16 cellular contexts compared by ENCODE assay signal in genomic region chr20:23141450-23142161, GRCh38. TPM values are rescaled to one million over a fixed set of nuclear protein-coding genes. Genes with fewer than 3 reads are reported as not detected.
A peak's percentile ranks its signal among the peaks of the same experiment; 100 is the strongest.
DNase-seq lines count a peak whose midpoint lies in the region; ATAC-seq and TF ChIP-seq lines count a peak whose summit lies in the region.
"Had no signal": no experiment of that assay in that cellular context is flagged by ENCODE, and none has a peak within 500 bp of the region (broad histone marks: within the 10 kb centered on the region; RNA-seq: fewer than 3 reads in every experiment).

No MANE protein-coding gene starts in this region.

- no peaks in the 10 kb centered on the region for H3K79me1 ChIP-seq in mesenchymal stem cell (replicated peaks; ENCODE audit: low read length, poor library complexity, severe bottlenecking)

- H4K8ac ChIP-seq in mesenchymal stem cell (ENCODE audit: low read length), result no peak overlapping the region

- no peaks in the 10 kb centered on the region for H3K36me3 Mint-ChIP-seq in activated T-helper 17 cell treated with anti-CD3 and anti-CD28 coated beads, Interleukin-2, amount 50 U/mL, for 72 hours (ENCODE audit: low read depth)
- H3K36me3 Mint-ChIP-seq in T-cell, result no peaks in the 10 kb centered on the region
- H3K36me3 Mint-ChIP-seq: memory B cell; stimulated activated naive B cell treated with anti-CD40 and anti-IgM and Interleukin-4, amounts not matched to agents 10 μg/mL and 1 μg/mL and 100 μg/mL, for 72 hours had no signal

- H3K27ac ChIP-seq in left ventricle myocardium inferior (replicated peaks) (peak overlapping the region; percentile 74), mesenchymal stem cell (ENCODE audit: low read length, poor library complexity, severe bottlenecking) (no peak overlapping the region)

- H3K27me3 ChIP-seq in left ventricle myocardium inferior (ENCODE audit: low read depth) (no peaks in the 10 kb centered on the region), mesenchymal stem cell (ENCODE audit: control insufficient read depth in 1 of 2, insufficient read depth in 1 of 2, low read length in 2 of 2) (no peaks in the 10 kb centered on the region)
- H3K27me3 ChIP-seq: BE2C had no signal

- H2BK15ac ChIP-seq in mesenchymal stem cell (ENCODE audit: low read depth, poor library complexity, severe bottlenecking), result no peak overlapping the region

- CTCF ChIA-PET in T-cell (lab: Charles Lee), result no interaction called here

- H3K4me3 ChIP-seq in left ventricle myocardium inferior (no peak overlapping the region), mesenchymal stem cell (ENCODE audit: insufficient read depth in 1 of 2, low read depth in 1 of 2, low read length in 2 of 2) (no peak overlapping the region)

- ATAC-seq in activated T-helper 17 cell treated with anti-CD3 and anti-CD28 coated beads, Interleukin-2, amount 50 U/mL, for 72 hours (replicated peaks), result no peak
- no peak for ATAC-seq in T-cell (replicated peaks in 1 of 4)

- intact Hi-C loops in left ventricle myocardium inferior (cut with micrococcal nuclease) (no loop called here), cardiac septum (cut with DNase I) (loop anchor here (10.0 kb wide), 1 partner anchor 203 kb away; no protein-coding TSS in a partner anchor)

- peak overlapping the region; percentile 45 for H3K27ac Mint-ChIP-seq in activated T-helper 17 cell treated with anti-CD3 and anti-CD28 coated beads, Interleukin-2, amount 50 U/mL, for 72 hours
- H3K27ac Mint-ChIP-seq in T-cell, result peak overlapping the region in 1 of 2 donors; percentile 4
- H3K27ac Mint-ChIP-seq: memory B cell; stimulated activated naive B cell treated with anti-CD40 and anti-IgM and Interleukin-4, amounts not matched to agents 10 μg/mL and 1 μg/mL and 100 μg/mL, for 72 hours had no signal

- H3K4me2 ChIP-seq in mesenchymal stem cell (ENCODE audit: low read length, poor library complexity, severe bottlenecking), result no peak overlapping the region

- H3K9me3 Mint-ChIP-seq in activated T-helper 17 cell treated with anti-CD3 and anti-CD28 coated beads, Interleukin-2, amount 50 U/mL, for 72 hours, result no peaks in the 10 kb centered on the region
- no peaks in the 10 kb centered on the region for H3K9me3 Mint-ChIP-seq in T-cell
- H3K9me3 Mint-ChIP-seq: memory B cell; stimulated activated naive B cell treated with anti-CD40 and anti-IgM and Interleukin-4, amounts not matched to agents 10 μg/mL and 1 μg/mL and 100 μg/mL, for 72 hours had no signal

- H3K4ac ChIP-seq in mesenchymal stem cell (ENCODE audit: low read depth in 1 of 2, low read length in 2 of 2), result peak overlapping the region; percentile 41 to 54

- H3K18ac ChIP-seq in mesenchymal stem cell (ENCODE audit: low read depth in 1 of 2, low read length in 2 of 2), result peak overlapping the region; percentile 24 to 75

- DNase-seq in left ventricle myocardium inferior (no peak), cardiac septum (ENCODE audit: low spot score) (no peak), mesenchymal stem cell (no peak), DMS114 treated with DMSO at 0.1 percent for 48 hours (lab: John Stamatoyannopoulos, UW; ENCODE audit: unreplicated experiment) (no peak), T-cell (no peak)
- DNase-seq in stimulated activated CD4-positive, alpha-beta T cell treated with anti-CD3 and anti-CD28 coated beads, Interleukin-2, amount 100 ng/mL, for 48 hours, result no peak
- no peak for DNase-seq in stimulated activated CD4-positive, alpha-beta T cell treated with anti-CD3 and anti-CD28 coated beads, Interleukin-4, amount 100 ng/mL, for 24 hours
- DNase-seq: activated CD4-positive, alpha-beta T cell treated with anti-CD3 and anti-CD28 coated beads for 1 hour; BE2C; H9; stimulated activated CD4-positive, alpha-beta T cell treated with anti-CD3 and anti-CD28 coated beads, Interleukin-4, amount 100 ng/mL, for 4 hours; stimulated activated naive B cell treated with anti-CD40 and anti-IgM and Interleukin-4, amounts not matched to agents 10 μg/mL and 1 μg/mL and 100 μg/mL, for 72 hours; SW 1271 had no signal

- H3K9me3 ChIP-seq in left ventricle myocardium inferior (replicated peaks), result no peaks in the 10 kb centered on the region
- H3K9me3 ChIP-seq in mesenchymal stem cell (ENCODE audit: control insufficient read depth, low read length), result no peaks in the 10 kb centered on the region
- H3K9me3 ChIP-seq: BE2C had no signal

- POLR2A ChIA-PET in T-cell (lab: Charles Lee), result no interaction called here

- H3K36me3 ChIP-seq in left ventricle myocardium inferior (no peaks in the 10 kb centered on the region), mesenchymal stem cell (ENCODE audit: control insufficient read depth in 1 of 2, insufficient read depth in 2 of 2, low read depth in 1 of 2, low read length in 2 of 2) (no peaks in the 10 kb centered on the region)
- H3K36me3 ChIP-seq: BE2C had no signal

- no peak overlapping the region for H3K14ac ChIP-seq in mesenchymal stem cell (ENCODE audit: low read length in 2 of 2)

- H2AK5ac ChIP-seq in mesenchymal stem cell (ENCODE audit: low read length, severe bottlenecking), result peak overlapping the region; percentile 33

- no peak overlapping the region for H3K9ac ChIP-seq in mesenchymal stem cell (ENCODE audit: low read length)

- TF ChIP-seq CTCF in left ventricle myocardium inferior (IDR thresholded peaks at IDR 0.05; ENCODE audit: borderline replicate concordance), result no peak

- WGBS in mesenchymal stem cell, result 98% methylated on average over 10 of the region's 10 CpGs

- peak overlapping the region in 1 of 2 experiments; percentile 46 for H3K23ac ChIP-seq in mesenchymal stem cell (ENCODE audit: low read length in 2 of 2)

- H3K27me3 Mint-ChIP-seq in activated T-helper 17 cell treated with anti-CD3 and anti-CD28 coated beads, Interleukin-2, amount 50 U/mL, for 72 hours, result no peaks in the 10 kb centered on the region
- H3K27me3 Mint-ChIP-seq in T-cell, result peaks cover 0 to 1% of the 10 kb centered on the region in 2 donors
- H3K27me3 Mint-ChIP-seq: stimulated activated naive B cell treated with anti-CD40 and anti-IgM and Interleukin-4, amounts not matched to agents 10 μg/mL and 1 μg/mL and 100 μg/mL, for 72 hours had no signal

- H2BK120ac ChIP-seq in mesenchymal stem cell (ENCODE audit: low read depth, low read length), result no peak overlapping the region

- peaks cover 24% of the 10 kb centered on the region for H3K4me1 Mint-ChIP-seq in activated T-helper 17 cell treated with anti-CD3 and anti-CD28 coated beads, Interleukin-2, amount 50 U/mL, for 72 hours
- peaks cover 20 to 21% (median 20%) of the 10 kb centered on the region in 3 donors for H3K4me1 Mint-ChIP-seq in T-cell
- H3K4me1 Mint-ChIP-seq: H9, memory B cell had no signal

- H2BK5ac ChIP-seq in mesenchymal stem cell (ENCODE audit: low read depth, low read length, poor library complexity, severe bottlenecking), result no peak overlapping the region

- H2BK12ac ChIP-seq in mesenchymal stem cell (ENCODE audit: low read length in 2 of 2), result peak overlapping the region; percentile 83 to 98

- H3K4me1 ChIP-seq in left ventricle myocardium inferior, result peaks cover 47% of the 10 kb centered on the region
- H3K4me1 ChIP-seq in mesenchymal stem cell (ENCODE audit: control insufficient read depth, insufficient read depth, low read depth, low read length), result peaks cover 28% of the 10 kb centered on the region
- H3K4me1 ChIP-seq: BE2C had no signal

- no peak overlapping the region for H2AFZ ChIP-seq in mesenchymal stem cell (ENCODE audit: low read depth, low read length)

- H4K91ac ChIP-seq in mesenchymal stem cell (ENCODE audit: low read length), result no peak overlapping the region

- H3K4me3 Mint-ChIP-seq in activated T-helper 17 cell treated with anti-CD3 and anti-CD28 coated beads, Interleukin-2, amount 50 U/mL, for 72 hours, result peak overlapping the region; percentile 31
- no peak overlapping the region for H3K4me3 Mint-ChIP-seq in T-cell
- H3K4me3 Mint-ChIP-seq: H9; memory B cell; stimulated activated naive B cell treated with anti-CD40 and anti-IgM and Interleukin-4, amounts not matched to agents 10 μg/mL and 1 μg/mL and 100 μg/mL, for 72 hours had no signal

RNA-seq across cellular contexts. Expression of gene CD93, which starts 55.5 kb away (rescaled TPM):
- 35.7 TPM for total RNA-seq in left ventricle myocardium inferior
- 40.3 TPM for total RNA-seq in cardiac septum
- total RNA-seq in activated T-helper 17 cell treated with anti-CD3 and anti-CD28 coated beads, Interleukin-2, amount 50 U/mL, for 72 hours, result 1 to 10 TPM; 5.4 to 6.7 TPM
- polyA plus RNA-seq in mesenchymal stem cell (2013, experiment 1 of 2), result 0.01 TPM
- polyA plus RNA-seq in mesenchymal stem cell (2013, experiment 2 of 2), result 0.01 TPM
- 1 to 10 TPM in 1 of 5 donors, under 1 TPM in 4; 0.38 to 1.9 (median 0.58) TPM for total RNA-seq in T-cell
- total RNA-seq: H9, OCI-LY7 had no signal
